8 cellular contexts compared by ENCODE assay signal in the genomic region with DNA sequence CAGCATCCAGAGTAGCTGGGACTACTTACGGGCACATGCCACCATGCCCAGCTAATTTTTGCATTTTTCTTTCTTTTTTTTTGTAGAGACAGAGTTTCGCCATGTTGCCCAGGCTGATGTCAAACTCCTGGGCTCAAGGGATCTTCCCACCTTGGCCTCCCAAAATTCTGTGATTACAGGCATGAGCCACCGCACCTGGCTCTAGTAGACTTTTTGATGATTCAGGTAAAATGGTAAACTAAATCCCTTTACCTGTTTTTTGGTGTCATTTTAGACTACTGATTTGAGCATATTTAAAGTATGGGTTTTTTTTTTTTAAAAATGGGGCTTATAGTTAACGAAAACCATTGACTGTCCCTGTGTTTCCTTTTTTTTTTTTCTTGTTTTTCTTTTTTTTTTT. TPM values are rescaled to one million over a fixed set of nuclear protein-coding genes. Genes with fewer than 3 reads are reported as not detected.
"Had no signal": no experiment of that assay in that cellular context is flagged by ENCODE, and none has a peak within 500 bp of the region (broad histone marks: within the 10 kb centered on the region; RNA-seq: fewer than 3 reads in every experiment).

No MANE protein-coding gene starts in this region.

- H3K9ac ChIP-seq: GM23248 had no signal

- H3K27ac ChIP-seq: GM23248, HL-60 had no signal

- H3K4me3 ChIP-seq: GM23248 had no signal

- FAIRE-seq: H1, H54 had no signal

- DNase-seq: GM23248, H9, HCEC 1CT, KG1 had no signal

- H2AFZ ChIP-seq: GM23248 had no signal

RNA-seq across cellular contexts. Expression of gene GLS2, which starts 54.2 kb away (rescaled TPM):
- total RNA-seq: GM23248, HT1080 had no signal
- polyA plus RNA-seq: GM23248 had no signal
